Comparison of ENCODE assay signal across 30 cellular contexts in genomic region chr16:80828495-80828894, GRCh38.
"Had no signal": no experiment of that assay in that cellular context is flagged by ENCODE, and none has a peak within 500 bp of the region (broad histone marks: within the 10 kb centered on the region; RNA-seq: fewer than 3 reads in every experiment).

No MANE protein-coding gene starts in this region.

- H3K9me3 ChIP-seq: ovary, psoas muscle, spleen, suprapubic skin, thoracic aorta, thyroid gland, upper lobe of left lung, vagina had no signal

- H3K4me3 ChIP-seq: neural progenitor cell, ovary, psoas muscle, skin epidermis, smooth muscle cell, spleen, suprapubic skin, thoracic aorta, thyroid gland, tibial nerve, upper lobe of left lung, vagina had no signal

- H3K27me3 ChIP-seq: ovary, spleen, suprapubic skin, thyroid gland, tibial nerve, upper lobe of left lung, vagina had no signal

- DNase-seq: natural killer cell; occipital lobe; ovary; posterior cingulate gyrus; psoas muscle; right cardiac atrium; spleen; stimulated activated CD4-positive, alpha-beta T cell treated with anti-CD3 and anti-CD28 coated beads, Interleukin-12 subunit alpha, Interleukin-12 subunit beta, amount 100 ng/mL, for 4 hours; stimulated activated CD4-positive, alpha-beta T cell treated with anti-CD3 and anti-CD28 coated beads, Interleukin-1b, Interleukin-23, amount 100 ng/mL, for 48 hours; stimulated activated CD4-positive, alpha-beta T cell treated with anti-CD3 and anti-CD28 coated beads, Interleukin-4, amount 100 ng/mL, for 1 hour; stimulated activated CD4-positive, alpha-beta T cell treated with anti-CD3 and anti-CD28 coated beads, Interleukin-4, amount 100 ng/mL, for 4 hours; stimulated activated CD8-positive, alpha-beta memory T cell treated with anti-CD3 and anti-CD28 coated beads, Interleukin-4, amount 100 ng/mL, for 48 hours; stimulated activated naive CD4-positive, alpha-beta T cell; stimulated activated naive CD8-positive, alpha-beta T cell treated with anti-CD3 and anti-CD28 coated beads, Interleukin-15, amount 100 ng/mL, for 72 hours; stimulated activated naive CD8-positive, alpha-beta T cell treated with anti-CD3 and anti-CD28 coated beads, Interleukin-15, Interleukin-2, amounts not matched to agents 100 U/mL and 50 U/mL, for 24 hours; substantia nigra; thyroid gland; trophoblast cell; upper lobe of left lung had no signal

- ATAC-seq: natural killer cell; psoas muscle; right cardiac atrium; sciatic nerve; stimulated activated memory B cell treated with anti-CD40 and anti-IgM and Interleukin-4, amounts not matched to agents 10 μg/mL and 1 μg/mL and 100 μg/mL, for 72 hours; stimulated activated naive CD8-positive, alpha-beta T cell treated with anti-CD3 and anti-CD28 coated beads, Interleukin-15, amount 100 ng/mL, for 72 hours; stimulated activated naive CD8-positive, alpha-beta T cell treated with anti-CD3 and anti-CD28 coated beads, Interleukin-15, Interleukin-2, amounts not matched to agents 100 U/mL and 50 U/mL, for 24 hours had no signal

- H3K9ac ChIP-seq: neural progenitor cell, parathyroid adenoma had no signal

- FAIRE-seq: urothelium cell line had no signal

- H2AFZ ChIP-seq: neural progenitor cell, parathyroid adenoma had no signal

- H3K4me2 ChIP-seq: neural progenitor cell, smooth muscle cell had no signal

- H3K4me1 ChIP-seq: neural progenitor cell, parathyroid adenoma, psoas muscle, suprapubic skin, thyroid gland, tibial nerve, upper lobe of left lung, vagina had no signal

- H3K79me2 ChIP-seq: parathyroid adenoma had no signal

- H3K27ac ChIP-seq: neural progenitor cell, ovary, parathyroid adenoma, psoas muscle, skin epidermis, spleen, suprapubic skin, thoracic aorta, thyroid gland, tibial nerve, upper lobe of left lung, vagina had no signal

- H3K36me3 ChIP-seq: neural progenitor cell, ovary, spleen, suprapubic skin, thoracic aorta, thyroid gland, tibial nerve, upper lobe of left lung, vagina had no signal
